Comparison of ENCODE assay signal across 8 cellular contexts in genomic region chr2:31324000-31324633, GRCh38.
A peak's percentile ranks its signal among the peaks of the same experiment; 100 is the strongest.
DNase-seq lines count a peak whose midpoint lies in the region; ATAC-seq and TF ChIP-seq lines count a peak whose summit lies in the region.

No MANE protein-coding gene starts in this region.

- CTCF ChIA-PET in WTC11 (lab: Charles Lee): no interaction called here

- H3K27me3 Mint-ChIP-seq in activated naive CD8-positive, alpha-beta T cell treated with anti-CD3 and anti-CD28 coated beads, Interleukin-2, amount 50 U/mL, for 24 hours: no peaks in the 10 kb centered on the region
- H3K27me3 Mint-ChIP-seq in natural killer cell treated with Interleukin-12 subunit alpha and Interleukin-12 subunit beta and Interleukin-15 and Interleukin-18, amount 100 ng/mL, for 72 hours: no peaks in the 10 kb centered on the region
- no peaks in the 10 kb centered on the region for H3K27me3 Mint-ChIP-seq in WTC11 (ENCODE audit: low read depth)

- H3K36me3 Mint-ChIP-seq in activated naive CD8-positive, alpha-beta T cell treated with anti-CD3 and anti-CD28 coated beads, Interleukin-2, amount 50 U/mL, for 24 hours (ENCODE audit: low read depth): no peaks in the 10 kb centered on the region
- no peaks in the 10 kb centered on the region for H3K36me3 Mint-ChIP-seq in natural killer cell treated with Interleukin-12 subunit alpha and Interleukin-12 subunit beta and Interleukin-15 and Interleukin-18, amount 100 ng/mL, for 72 hours
- no peaks in the 10 kb centered on the region for H3K36me3 Mint-ChIP-seq in WTC11

- H3K4me3 Mint-ChIP-seq in activated naive CD8-positive, alpha-beta T cell treated with anti-CD3 and anti-CD28 coated beads, Interleukin-2, amount 50 U/mL, for 24 hours: peak overlapping the region; percentile 25
- H3K4me3 Mint-ChIP-seq in natural killer cell treated with Interleukin-12 subunit alpha and Interleukin-12 subunit beta and Interleukin-15 and Interleukin-18, amount 100 ng/mL, for 72 hours: peak overlapping the region; percentile 77
- H3K4me3 Mint-ChIP-seq in WTC11: no peak overlapping the region

- no peak for TF ChIP-seq CTCF in WTC11 (IDR thresholded peaks at IDR 0.05)

- POLR2A ChIA-PET in WTC11 (lab: Charles Lee): no interaction called here

- H3K27ac Mint-ChIP-seq in activated naive CD8-positive, alpha-beta T cell treated with anti-CD3 and anti-CD28 coated beads, Interleukin-2, amount 50 U/mL, for 24 hours: no peak overlapping the region
- peak overlapping the region; percentile 62 to 88 for H3K27ac Mint-ChIP-seq in natural killer cell treated with Interleukin-12 subunit alpha and Interleukin-12 subunit beta and Interleukin-15 and Interleukin-18, amount 100 ng/mL, for 72 hours
- no peak overlapping the region for H3K27ac Mint-ChIP-seq in WTC11

- peaks cover 37% of the 10 kb centered on the region for H3K4me1 Mint-ChIP-seq in activated naive CD8-positive, alpha-beta T cell treated with anti-CD3 and anti-CD28 coated beads, Interleukin-2, amount 50 U/mL, for 24 hours
- H3K4me1 Mint-ChIP-seq in natural killer cell treated with Interleukin-12 subunit alpha and Interleukin-12 subunit beta and Interleukin-15 and Interleukin-18, amount 100 ng/mL, for 72 hours (ENCODE audit: low read depth in 2 of 2): peaks cover 34 to 48% of the 10 kb centered on the region in 2 donors
- H3K4me1 Mint-ChIP-seq in WTC11: peaks cover 7% of the 10 kb centered on the region

- ATAC-seq in activated CD4-positive, CD25-positive, alpha-beta regulatory T cell treated with anti-CD3 and anti-CD28 coated beads, Interleukin-2, amount 50 U/mL, for 24 hours: peak; percentile 81 to 87
- ATAC-seq in HG03095 (IDR thresholded peaks at IDR 0.05; ENCODE audit: unreplicated experiment) (peak; percentile 79), GM21825 (IDR thresholded peaks at IDR 0.05; ENCODE audit: unreplicated experiment) (no peak), WTC11 (no peak)
- peak; percentile 47 for ATAC-seq in activated naive CD8-positive, alpha-beta T cell treated with anti-CD3 and anti-CD28 coated beads, Interleukin-2, amount 50 U/mL, for 24 hours
- peak; percentile 73 to 74 for ATAC-seq in natural killer cell treated with Interleukin-12 subunit alpha and Interleukin-12 subunit beta and Interleukin-15 and Interleukin-18, amount 100 ng/mL, for 72 hours

- no peaks in the 10 kb centered on the region for H3K9me3 Mint-ChIP-seq in activated naive CD8-positive, alpha-beta T cell treated with anti-CD3 and anti-CD28 coated beads, Interleukin-2, amount 50 U/mL, for 24 hours
- H3K9me3 Mint-ChIP-seq in natural killer cell treated with Interleukin-12 subunit alpha and Interleukin-12 subunit beta and Interleukin-15 and Interleukin-18, amount 100 ng/mL, for 72 hours: no peaks in the 10 kb centered on the region
- no peaks in the 10 kb centered on the region for H3K9me3 Mint-ChIP-seq in WTC11

- no peak for DNase-seq in activated CD4-positive, CD25-positive, alpha-beta regulatory T cell treated with anti-CD3 and anti-CD28 coated beads, Interleukin-2, amount 50 U/mL, for 72 hours
- no peak for DNase-seq in activated naive CD8-positive, alpha-beta T cell treated with anti-CD3 and anti-CD28 coated beads, Interleukin-2, amount 50 U/mL, for 24 hours
- no peak for DNase-seq in natural killer cell treated with Interleukin-12 subunit alpha and Interleukin-12 subunit beta and Interleukin-15 and Interleukin-18, amount 100 ng/mL, for 72 hours (ENCODE audit: low spot score)
- DNase-seq in WTC11 (ENCODE audit: low spot score): no peak
- DNase-seq in NCI-H510A treated with DMSO at 0.1 percent for 48 hours (lab: John Stamatoyannopoulos, UW): no peak

TF ChIP-seq in WTC11, 78 proteins besides CTCF, POLR2A, EP300 and RAD21 (continues in another document):
- TF ChIP-seq FOXP4 (CRISPR knock-in tag; IDR thresholded peaks at IDR 0.05) (no peak), FOXK1 (CRISPR knock-in tag; IDR thresholded peaks at IDR 0.05) (no peak), KAT7 (CRISPR knock-in tag; IDR thresholded peaks at IDR 0.05; ENCODE audit: borderline replicate concordance) (no peak), ZNF396 (CRISPR knock-in tag; IDR thresholded peaks at IDR 0.05; ENCODE audit: borderline replicate concordance) (no peak), PRDM15 (CRISPR knock-in tag; IDR thresholded peaks at IDR 0.05) (no peak), ARID4B (CRISPR knock-in tag; IDR thresholded peaks at IDR 0.05; ENCODE audit: borderline replicate concordance) (no peak)

Comparison
In these comparisons a context has a peak if more than half of its experiments do, and no peak if none do; other contexts are left out.
1. ATAC-seq: peak in activated CD4-positive, CD25-positive, alpha-beta regulatory T cell treated with anti-CD3 and anti-CD28 coated beads, Interleukin-2, amount 50 U/mL, for 24 hours (2 of 2), HG03095 (single experiment), activated naive CD8-positive, alpha-beta T cell treated with anti-CD3 and anti-CD28 coated beads, Interleukin-2, amount 50 U/mL, for 24 hours (single experiment) and natural killer cell treated with Interleukin-12 subunit alpha and Interleukin-12 subunit beta and Interleukin-15 and Interleukin-18, amount 100 ng/mL, for 72 hours (2 of 2); none in GM21825 (single experiment) and WTC11 (single experiment).
2. H3K27ac Mint-ChIP-seq: peak in natural killer cell treated with Interleukin-12 subunit alpha and Interleukin-12 subunit beta and Interleukin-15 and Interleukin-18, amount 100 ng/mL, for 72 hours (2 of 2); none in activated naive CD8-positive, alpha-beta T cell treated with anti-CD3 and anti-CD28 coated beads, Interleukin-2, amount 50 U/mL, for 24 hours (single experiment) and WTC11 (single experiment).